In genomic region chr2:69203166-69203985, GRCh38 we compare ENCODE assay signal across 1 cellular context.
TF ChIP-seq lines count a peak whose summit lies in the region.

No MANE protein-coding gene starts in this region.

TF ChIP-seq in HepG2, 621 proteins besides CTCF, POLR2A, EP300 and RAD21 (continued from another document and continues in another):
- TF ChIP-seq AHDC1 (CRISPR knock-in tag; IDR thresholded peaks at IDR 0.05; ENCODE audit: borderline replicate concordance) (peak; percentile 69; the same call in 1 of the 2 replicates), ZNF546 (CRISPR knock-in tag; conservative IDR thresholded peaks at IDR 0.05) (no peak), ZNF513 (CRISPR knock-in tag; conservative IDR thresholded peaks at IDR 0.05) (no peak), NR2F6 (IDR thresholded peaks at IDR 0.05) (peak; percentile 16; the same call in 1 of the 2 replicates), NR2F6 (CRISPR knock-in tag; IDR thresholded peaks at IDR 0.05) (0 out of 2 replicates have a peak, but pooled peaks have one; percentile 25), SP2 (CRISPR knock-in tag; IDR thresholded peaks at IDR 0.05) (no peak), KMT2B (CRISPR knock-in tag; IDR thresholded peaks at IDR 0.05) (0 out of 2 replicates have a peak, but pooled peaks have one; percentile 35), MED13 (CRISPR knock-in tag; IDR thresholded peaks at IDR 0.05) (peak; percentile 37; the same call in 1 of the 2 replicates), ATM (IDR thresholded peaks at IDR 0.05; ENCODE audit: borderline replicate concordance) (no peak), ELF3 (CRISPR knock-in tag; IDR thresholded peaks at IDR 0.05) (peak; percentile 32; the same call in 1 of the 2 replicates), PHF8 (CRISPR knock-in tag; IDR thresholded peaks at IDR 0.05) (0 out of 2 replicates have a peak, but pooled peaks have one; percentile 28), ZNF747 (CRISPR knock-in tag; IDR thresholded peaks at IDR 0.05; ENCODE audit: borderline replicate concordance) (no peak), SAP130 (CRISPR knock-in tag; IDR thresholded peaks at IDR 0.05; ENCODE audit: low read depth) (peak; percentile 57), CEBPB (IDR thresholded peaks at IDR 0.05; ENCODE audit: borderline replicate concordance, low read depth, low read length) (peak; percentile 92), HNF4A (CRISPR knock-in tag; IDR thresholded peaks at IDR 0.05) (peak; percentile 29), PCBP2 (optimal IDR thresholded peaks at IDR 0.05; ENCODE audit: low read depth, low read length, poor library complexity, severe bottlenecking) (no peak), TCF7 (IDR thresholded peaks at IDR 0.05; ENCODE audit: low read depth) (no peak), ZIK1 (CRISPR knock-in tag; IDR thresholded peaks at IDR 0.05; ENCODE audit: borderline replicate concordance, low read depth) (no peak), TAF15 (IDR thresholded peaks at IDR 0.05; ENCODE audit: low read depth, low read length, poor library complexity, severe bottlenecking) (no peak), SMC3 (IDR thresholded peaks at IDR 0.05; ENCODE audit: low read length) (peak; percentile 6; the same call in 1 of the 2 replicates), ADNP (CRISPR knock-in tag; IDR thresholded peaks at IDR 0.05) (no peak), POLR2AphosphoS2 (IDR thresholded peaks at IDR 0.05; ENCODE audit: low read depth, low read length) (no peak), THAP11 (CRISPR knock-in tag; IDR thresholded peaks at IDR 0.05) (no peak), ZFP90 (CRISPR knock-in tag; IDR thresholded peaks at IDR 0.05; ENCODE audit: borderline replicate concordance) (0 out of 2 replicates have a peak, but pooled peaks have one; percentile 42), TEAD3 (CRISPR knock-in tag; optimal IDR thresholded peaks at IDR 0.05; ENCODE audit: borderline replicate concordance) (peak; percentile 50), ARID3A (IDR thresholded peaks at IDR 0.05; ENCODE audit: low read depth, low read length) (no peak), ZNF275 (CRISPR knock-in tag; IDR thresholded peaks at IDR 0.05; ENCODE audit: borderline replicate concordance) (no peak), ARNT2 (CRISPR knock-in tag; IDR thresholded peaks at IDR 0.05; ENCODE audit: low read depth) (0 out of 2 replicates have a peak, but pooled peaks have one; percentile 27), ZNF280D (CRISPR knock-in tag; IDR thresholded peaks at IDR 0.05) (no peak), KLF12 (CRISPR knock-in tag; IDR thresholded peaks at IDR 0.05; ENCODE audit: borderline replicate concordance) (no peak), PATZ1 (CRISPR knock-in tag; IDR thresholded peaks at IDR 0.05) (peak; percentile 23; the same call in 1 of the 2 replicates), ZNF331 (CRISPR knock-in tag; IDR thresholded peaks at IDR 0.05) (peak; percentile 11; the same call in 1 of the 2 replicates), IKZF1 (IDR thresholded peaks at IDR 0.05) (no peak)
- TF ChIP-seq, protein P1, sequence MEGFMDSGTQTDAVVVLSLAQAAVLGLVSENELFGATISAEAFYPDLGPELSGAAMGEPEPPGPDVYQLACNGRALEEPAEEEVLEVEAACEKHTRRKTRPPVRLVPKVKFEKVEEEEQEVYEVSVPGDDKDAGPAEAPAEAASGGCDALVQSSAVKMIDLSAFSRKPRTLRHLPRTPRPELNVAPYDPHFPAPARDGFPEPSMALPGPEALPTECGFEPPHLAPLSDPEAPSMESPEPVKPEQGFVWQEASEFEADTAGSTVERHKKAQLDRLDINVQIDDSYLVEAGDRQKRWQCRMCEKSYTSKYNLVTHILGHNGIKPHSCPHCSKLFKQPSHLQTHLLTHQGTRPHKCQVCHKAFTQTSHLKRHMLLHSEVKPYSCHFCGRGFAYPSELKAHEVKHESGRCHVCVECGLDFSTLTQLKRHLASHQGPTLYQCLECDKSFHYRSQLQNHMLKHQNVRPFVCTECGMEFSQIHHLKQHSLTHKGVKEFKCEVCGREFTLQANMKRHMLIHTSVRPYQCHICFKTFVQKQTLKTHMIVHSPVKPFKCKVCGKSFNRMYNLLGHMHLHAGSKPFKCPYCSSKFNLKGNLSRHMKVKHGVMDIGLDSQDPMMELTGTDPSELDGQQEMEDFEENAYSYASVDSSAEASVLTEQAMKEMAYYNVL (CRISPR knock-in tag; IDR thresholded peaks at IDR 0.05; ENCODE audit: borderline replicate concordance), result peak; percentile 92
- TF ChIP-seq, protein P2, sequence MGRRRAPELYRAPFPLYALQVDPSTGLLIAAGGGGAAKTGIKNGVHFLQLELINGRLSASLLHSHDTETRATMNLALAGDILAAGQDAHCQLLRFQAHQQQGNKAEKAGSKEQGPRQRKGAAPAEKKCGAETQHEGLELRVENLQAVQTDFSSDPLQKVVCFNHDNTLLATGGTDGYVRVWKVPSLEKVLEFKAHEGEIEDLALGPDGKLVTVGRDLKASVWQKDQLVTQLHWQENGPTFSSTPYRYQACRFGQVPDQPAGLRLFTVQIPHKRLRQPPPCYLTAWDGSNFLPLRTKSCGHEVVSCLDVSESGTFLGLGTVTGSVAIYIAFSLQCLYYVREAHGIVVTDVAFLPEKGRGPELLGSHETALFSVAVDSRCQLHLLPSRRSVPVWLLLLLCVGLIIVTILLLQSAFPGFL (CRISPR knock-in tag; IDR thresholded peaks at IDR 0.05), result no peak
